Comparison of ENCODE assay signal across 22 cellular contexts in genomic region chr6:34051339-34051919, GRCh38.
"Had no signal": no experiment of that assay in that cellular context is flagged by ENCODE, and none has a peak within 500 bp of the region (broad histone marks: within the 10 kb centered on the region; RNA-seq: fewer than 3 reads in every experiment).

No MANE protein-coding gene starts in this region.

- DNase-seq: activated CD4-positive, alpha-beta T cell treated with anti-CD3 and anti-CD28 coated beads, Interleukin-2, amount 50 U/mL, for 1 hour; activated CD4-positive, CD25-positive, alpha-beta regulatory T cell treated with anti-CD3 and anti-CD28 coated beads, Interleukin-2, amount 50 U/mL, for 72 hours; activated CD8-positive, alpha-beta T cell treated with anti-CD3 and anti-CD28 coated beads for 36 hours; activated gamma-delta T cell treated with Interleukin-2 at 50 U/mL for 16 hours; activated naive CD4-positive, alpha-beta T cell treated with anti-CD3 and anti-CD28 coated beads, Interleukin-2, amount 50 U/mL, for 16 hours; activated T-cell treated with anti-CD3 and anti-CD28 coated beads, Interleukin-2, amount 50 U/mL, for 4 hours; endodermal cell; esophagus squamous epithelium; foreskin melanocyte; kidney glomerular epithelial cell; lower lobe of right lung; mesenchymal stem cell; naive thymus-derived CD8-positive, alpha-beta T cell; right lobe of liver; stimulated activated CD4-positive, alpha-beta T cell treated with anti-CD3 and anti-CD28 coated beads, Interleukin-4, amount 100 ng/mL, for 1 hour; stimulated activated naive CD8-positive, alpha-beta T cell treated with anti-CD3 and anti-CD28 coated beads, Interleukin-15, Interleukin-2, amounts not matched to agents 100 U/mL and 50 U/mL, for 24 hours; T1000; testis; transverse colon had no signal

- H3K9me3 ChIP-seq: breast epithelium, esophagus squamous epithelium, left lung, lower lobe of right lung, right lobe of liver, testis, transverse colon had no signal

- H3K4me3 ChIP-seq: breast epithelium, esophagus squamous epithelium, left lung, lower lobe of right lung, right lobe of liver, testis, transverse colon had no signal

- H3K27me3 ChIP-seq: breast epithelium, right lobe of liver, testis, transverse colon had no signal

- H3K27ac ChIP-seq: breast epithelium, epithelial cell of prostate, esophagus squamous epithelium, left lung, lower lobe of right lung, right lobe of liver, testis, transverse colon had no signal

- H3K4me1 ChIP-seq: breast epithelium, left lung, lower lobe of right lung, right lobe of liver had no signal

- H3K36me3 ChIP-seq: breast epithelium, esophagus squamous epithelium, left lung, lower lobe of right lung, right lobe of liver, transverse colon had no signal
